ENCODE assay signal across 8 cellular contexts in the genomic region with DNA sequence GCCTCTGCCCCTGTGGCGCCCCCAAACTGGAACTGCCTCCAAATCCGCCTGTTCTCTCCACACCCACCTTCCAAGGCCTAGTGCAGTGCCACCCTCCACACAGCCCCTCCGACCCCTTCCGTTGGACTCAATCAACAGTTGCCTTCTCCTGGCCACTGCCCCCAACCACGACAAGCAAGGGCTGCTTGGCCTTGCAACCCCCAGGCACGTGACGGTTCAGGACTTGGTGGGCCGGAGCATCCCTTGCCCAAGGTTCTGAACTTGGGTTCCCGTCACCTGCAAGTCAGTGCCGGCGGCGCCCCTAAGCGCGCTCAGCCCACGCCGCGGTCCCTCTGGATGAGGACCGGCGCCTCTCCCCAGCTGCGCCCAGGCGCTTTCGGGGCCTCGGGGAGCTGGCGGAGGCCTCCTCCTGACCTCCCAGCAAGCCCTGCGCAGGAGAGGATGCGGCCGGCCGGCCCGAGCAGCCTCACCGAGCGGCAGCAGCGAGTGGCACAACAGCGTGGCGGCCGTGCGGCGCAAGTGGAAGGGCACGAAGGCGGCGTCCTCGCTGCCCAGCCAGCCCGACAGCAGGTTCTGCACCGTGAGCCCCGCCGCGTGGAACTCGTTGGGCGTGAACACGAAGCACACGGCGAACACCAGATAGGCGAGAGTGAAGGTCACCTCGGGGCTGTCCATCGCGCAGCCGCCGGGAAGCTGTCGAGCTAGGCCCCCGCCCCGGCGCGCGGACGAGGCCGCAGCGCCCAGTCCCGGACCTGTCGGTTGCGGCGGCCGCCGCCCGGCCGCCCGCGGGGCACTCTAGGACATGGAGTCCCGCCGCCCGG. TPM values are rescaled to one million over a fixed set of nuclear protein-coding genes. Genes with fewer than 3 reads are reported as not detected.
A peak's percentile ranks its signal among the peaks of the same experiment; 100 is the strongest.
DNase-seq lines count a peak whose midpoint lies in the region; ATAC-seq, FAIRE-seq and TF ChIP-seq lines count a peak whose summit lies in the region.

No MANE protein-coding gene starts in this region.

- H3K27me3 Mint-ChIP-seq in T-cell: no peaks in the 10 kb centered on the region

- POLR2A ChIA-PET in T-cell (lab: Charles Lee): interaction anchor here (0.6 to 1.4 kb wide), 3 partner anchors 8 to 11 kb away, joined by 3 to 6 read pairs (median 3); a partner anchor contains a TSS

- peaks cover 3% of the 10 kb centered on the region for H3K36me3 Mint-ChIP-seq in T-cell

- peaks cover 0 to 27% of the 10 kb centered on the region in 2 donors for H3K4me1 ChIP-seq in kidney (ENCODE audit: control insufficient read depth in 1 of 2, insufficient read depth in 1 of 2, low read depth in 1 of 2, low read length in 2 of 2)

- H3K36me3 ChIP-seq in kidney (ENCODE audit: control insufficient read depth in 1 of 2, insufficient read depth in 2 of 2, low read length in 2 of 2): no peaks in the 10 kb centered on the region

- TF ChIP-seq CTCF in AG09309 (IDR thresholded peaks at IDR 0.05; ENCODE audit: control insufficient read depth, insufficient read depth, low read depth, low read length, missing control alignments): no peak
- TF ChIP-seq CTCF in kidney (IDR thresholded peaks at IDR 0.05; ENCODE audit: borderline replicate concordance, extremely low read depth, insufficient read depth): no peak

- intact Hi-C loops in kidney (cut with DNase I): no loop called here

- FAIRE-seq in kidney (lab: Jason Lieb, UNC): no peak

- peaks cover 38 to 59% (median 57%) of the 10 kb centered on the region in 3 donors for H3K4me1 Mint-ChIP-seq in T-cell

- H3K27ac Mint-ChIP-seq in T-cell: peak overlapping the region; percentile 88

- CTCF ChIA-PET in T-cell (lab: Charles Lee): interaction anchor here in 1 of 2 donors (0.8 to 1.4 kb wide), 3 partner anchors 8 to 27 kb away, joined by 5 to 8 read pairs (median 5); a partner anchor contains a TSS

- H3K9me3 ChIP-seq in kidney (ENCODE audit: control insufficient read depth in 1 of 2, low read length in 2 of 2): no peaks in the 10 kb centered on the region

- peak overlapping the region; percentile 29 to 87 for H3K9ac ChIP-seq in kidney (ENCODE audit: low read length in 2 of 2)

- H3K9me3 Mint-ChIP-seq in T-cell: no peaks in the 10 kb centered on the region

- no peak for DNase-seq in AG09309 (ENCODE audit: low read depth)
- DNase-seq in T-cell: peak in 17 of 34 experiments; percentile 13 to 47 (median 32)
- DNase-seq in caudate nucleus (lab: John Stamatoyannopoulos, UW): peak in 24 of 61 donors; percentile 9 to 65 (median 34)
- peak; percentile 91 for DNase-seq in kidney
- DNase-seq in stimulated activated CD4-positive, alpha-beta T cell treated with anti-CD3 and anti-CD28 coated beads, Interleukin-15, amount 100 ng/mL, for 24 hours: peak; percentile 63
- no peak for DNase-seq in DMS153 (lab: John Stamatoyannopoulos, UW)

- peak overlapping the region; percentile 60 for H3K4me3 ChIP-seq in AG09309 (ENCODE audit: control insufficient read depth, low read depth, low read length)
- peak overlapping the region; percentile 76 to 82 for H3K4me3 ChIP-seq in kidney (ENCODE audit: low read length in 2 of 2)

- H3K4me3 Mint-ChIP-seq in T-cell: peak overlapping the region; percentile 85 to 86 (median 86)

- ATAC-seq in GM18517 (IDR thresholded peaks at IDR 0.05; ENCODE audit: unreplicated experiment): peak; percentile 12
- ATAC-seq in HG03045 (IDR thresholded peaks at IDR 0.05; ENCODE audit: unreplicated experiment): peak; percentile 17
- peak; percentile 5 to 31 (median 15) for ATAC-seq in T-cell (replicated peaks in 1 of 4)

- H3K27ac ChIP-seq in caudate nucleus (ENCODE audit: low read depth, low read length) (peak overlapping the region; percentile 82), kidney (ENCODE audit: low read depth in 2 of 2, low read length in 2 of 2) (peak overlapping the region; percentile 83 to 88)

RNA-seq across cellular contexts. Expression of a gene that starts 0.8 kb away (rescaled TPM):
- total RNA-seq in T-cell (10 to 100 TPM; 22.9 to 49.4 (median 46.3) TPM), kidney (48.2 TPM)
- 60.0 TPM for polyA plus RNA-seq in kidney (ENCODE audit: insufficient read depth, low read depth, low replicate concordance)

RNA-seq across cellular contexts. Expression of a gene that starts 0.9 kb away (rescaled TPM):
- 100 to 1,000 TPM; 100 to 138 (median 127) TPM for total RNA-seq in T-cell
- total RNA-seq in kidney: 12.2 TPM
- polyA plus RNA-seq in kidney (ENCODE audit: insufficient read depth, low read depth, low replicate concordance): 4.9 TPM

RNA-seq across cellular contexts. Expression of a gene that starts 8.3 kb away (rescaled TPM):
- total RNA-seq in T-cell: 10 to 100 TPM; 30.1 to 42.3 (median 36.1) TPM
- total RNA-seq in kidney: 30.7 TPM
- 42.8 TPM for polyA plus RNA-seq in kidney (ENCODE audit: insufficient read depth, low read depth, low replicate concordance)

RNA-seq across cellular contexts. Expression of a gene that starts 36.3 kb away (rescaled TPM):
- total RNA-seq in T-cell (1 to 10 TPM; 1.4 to 3.0 (median 1.9) TPM), kidney (2.9 TPM)
- 1.2 TPM for polyA plus RNA-seq in kidney (ENCODE audit: insufficient read depth, low read depth, low replicate concordance)

Comparison
In these comparisons a context has a peak if more than half of its experiments do, and no peak if none do; other contexts are left out.
1. DNase-seq: peak in kidney (single experiment) and stimulated activated CD4-positive, alpha-beta T cell treated with anti-CD3 and anti-CD28 coated beads, Interleukin-15, amount 100 ng/mL, for 24 hours (single experiment); none in AG09309 (single experiment) and DMS153 (single experiment).
2. Peak in every context shown above with its lines, with median percentiles within 50 percentile points of each other: ATAC-seq.